In the genomic region with DNA sequence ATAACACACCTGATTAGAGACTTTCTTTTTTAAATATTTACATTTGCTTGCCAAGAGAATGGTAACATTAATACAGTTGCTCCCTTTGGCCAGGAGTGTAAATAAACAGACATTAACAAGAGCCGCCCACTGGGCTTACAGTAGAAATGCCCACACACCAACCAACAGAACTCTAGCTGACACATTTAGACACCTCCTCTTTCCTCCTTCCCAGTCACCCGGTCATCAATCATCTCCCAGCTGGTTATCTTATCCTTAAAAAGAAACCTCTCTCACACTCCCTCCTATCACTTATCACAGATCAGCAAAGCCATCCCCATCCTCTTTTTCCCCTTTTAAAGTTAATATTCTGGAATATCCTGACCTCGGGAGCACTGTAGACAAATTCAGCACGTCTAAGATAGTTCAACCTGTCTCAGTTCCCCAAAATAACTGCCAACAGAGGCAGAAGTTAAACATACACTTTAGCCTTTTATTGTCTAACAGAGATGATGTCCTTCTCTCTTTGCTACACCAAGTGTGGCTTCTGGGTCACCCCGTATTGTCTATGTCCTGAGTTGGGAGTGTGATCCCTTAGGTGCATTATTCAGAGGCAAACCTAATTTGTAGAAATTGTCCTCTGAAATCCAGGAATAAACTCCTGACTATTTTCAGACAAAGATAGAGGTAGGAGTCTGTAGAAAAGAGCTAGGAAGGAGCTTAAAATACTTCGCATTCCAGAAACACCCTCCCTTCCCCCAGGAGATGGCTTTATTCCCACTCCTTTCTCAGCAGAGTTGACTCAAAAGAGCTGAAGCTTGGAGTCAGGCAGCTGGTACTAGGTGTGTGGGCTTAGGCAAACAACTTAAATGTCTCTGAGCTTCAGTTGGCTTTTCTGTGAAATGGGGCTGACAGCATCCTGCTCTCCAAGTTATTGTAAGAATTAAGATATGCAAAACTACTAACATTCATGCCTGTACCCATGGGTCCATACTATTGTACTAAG, we compare ENCODE assay signal across 2 cellular contexts.
TF ChIP-seq lines count a peak whose summit lies in the region.

No MANE protein-coding gene starts in this region.

TF ChIP-seq in GM12878, 131 proteins besides CTCF, POLR2A, EP300 and RAD21:
- peak; percentile 54; the same call in 1 of the 2 replicates for TF ChIP-seq ATF7 (IDR thresholded peaks at IDR 0.05; ENCODE audit: low read depth)
- TF ChIP-seq ZNF622 (IDR thresholded peaks at IDR 0.05), result no peak
- no peak for TF ChIP-seq POU2F2 (IDR thresholded peaks at IDR 0.05; ENCODE audit: borderline replicate concordance, low read depth, low read length)
- TF ChIP-seq, protein P1, sequence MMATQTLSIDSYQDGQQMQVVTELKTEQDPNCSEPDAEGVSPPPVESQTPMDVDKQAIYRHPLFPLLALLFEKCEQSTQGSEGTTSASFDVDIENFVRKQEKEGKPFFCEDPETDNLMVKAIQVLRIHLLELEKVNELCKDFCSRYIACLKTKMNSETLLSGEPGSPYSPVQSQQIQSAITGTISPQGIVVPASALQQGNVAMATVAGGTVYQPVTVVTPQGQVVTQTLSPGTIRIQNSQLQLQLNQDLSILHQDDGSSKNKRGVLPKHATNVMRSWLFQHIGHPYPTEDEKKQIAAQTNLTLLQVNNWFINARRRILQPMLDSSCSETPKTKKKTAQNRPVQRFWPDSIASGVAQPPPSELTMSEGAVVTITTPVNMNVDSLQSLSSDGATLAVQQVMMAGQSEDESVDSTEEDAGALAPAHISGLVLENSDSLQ (IDR thresholded peaks at IDR 0.05), result peak; percentile 85
- no peak for TF ChIP-seq BHLHE40 (IDR thresholded peaks at IDR 0.05; ENCODE audit: borderline replicate concordance in 1 of 2, low read depth in 2 of 2, low read length in 1 of 2)
- peak; percentile 62; the same call in 1 of the 2 replicates for TF ChIP-seq DPF2 (IDR thresholded peaks at IDR 0.05)
- peak; percentile 68 for TF ChIP-seq NBN (IDR thresholded peaks at IDR 0.05)
- 0 out of 2 replicates have a peak, but pooled peaks have one; percentile 40 for TF ChIP-seq MYB (IDR thresholded peaks at IDR 0.05; ENCODE audit: borderline replicate concordance, low read depth, low read length)
- 0 out of 2 replicates have a peak, but pooled peaks have one; percentile 59 for TF ChIP-seq MTA2 (IDR thresholded peaks at IDR 0.05; ENCODE audit: low read depth)
- peak; percentile 73 for TF ChIP-seq SPI1 (IDR thresholded peaks at IDR 0.05; ENCODE audit: borderline replicate concordance, insufficient read depth, low read depth, low read length)
- peak; percentile 52; the same call in 1 of the 2 replicates for TF ChIP-seq MLLT1 (IDR thresholded peaks at IDR 0.05)
- TF ChIP-seq, protein P2, sequence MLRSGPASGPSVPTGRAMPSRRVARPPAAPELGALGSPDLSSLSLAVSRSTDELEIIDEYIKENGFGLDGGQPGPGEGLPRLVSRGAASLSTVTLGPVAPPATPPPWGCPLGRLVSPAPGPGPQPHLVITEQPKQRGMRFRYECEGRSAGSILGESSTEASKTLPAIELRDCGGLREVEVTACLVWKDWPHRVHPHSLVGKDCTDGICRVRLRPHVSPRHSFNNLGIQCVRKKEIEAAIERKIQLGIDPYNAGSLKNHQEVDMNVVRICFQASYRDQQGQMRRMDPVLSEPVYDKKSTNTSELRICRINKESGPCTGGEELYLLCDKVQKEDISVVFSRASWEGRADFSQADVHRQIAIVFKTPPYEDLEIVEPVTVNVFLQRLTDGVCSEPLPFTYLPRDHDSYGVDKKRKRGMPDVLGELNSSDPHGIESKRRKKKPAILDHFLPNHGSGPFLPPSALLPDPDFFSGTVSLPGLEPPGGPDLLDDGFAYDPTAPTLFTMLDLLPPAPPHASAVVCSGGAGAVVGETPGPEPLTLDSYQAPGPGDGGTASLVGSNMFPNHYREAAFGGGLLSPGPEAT (IDR thresholded peaks at IDR 0.05; ENCODE audit: low read depth), result peak; percentile 84
- no peak for TF ChIP-seq SIX5 (IDR thresholded peaks at IDR 0.05; ENCODE audit: low read depth, low read length, severe bottlenecking)
- TF ChIP-seq GABPA (IDR thresholded peaks at IDR 0.05; ENCODE audit: low read depth), result no peak
- no peak for TF ChIP-seq PML (IDR thresholded peaks at IDR 0.05; ENCODE audit: low read length)
- TF ChIP-seq, protein P3, sequence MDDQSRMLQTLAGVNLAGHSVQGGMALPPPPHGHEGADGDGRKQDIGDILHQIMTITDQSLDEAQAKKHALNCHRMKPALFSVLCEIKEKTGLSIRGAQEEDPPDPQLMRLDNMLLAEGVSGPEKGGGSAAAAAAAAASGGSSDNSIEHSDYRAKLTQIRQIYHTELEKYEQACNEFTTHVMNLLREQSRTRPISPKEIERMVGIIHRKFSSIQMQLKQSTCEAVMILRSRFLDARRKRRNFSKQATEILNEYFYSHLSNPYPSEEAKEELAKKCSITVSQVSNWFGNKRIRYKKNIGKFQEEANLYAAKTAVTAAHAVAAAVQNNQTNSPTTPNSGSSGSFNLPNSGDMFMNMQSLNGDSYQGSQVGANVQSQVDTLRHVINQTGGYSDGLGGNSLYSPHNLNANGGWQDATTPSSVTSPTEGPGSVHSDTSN (IDR thresholded peaks at IDR 0.05; ENCODE audit: insufficient replicate concordance, low read depth, low read length), result peak; percentile 44
- peak; percentile 49 for TF ChIP-seq MEF2B (IDR thresholded peaks at IDR 0.05; ENCODE audit: partially characterized antibody, poor library complexity, severe bottlenecking)
- TF ChIP-seq IKZF2 (IDR thresholded peaks at IDR 0.05), result peak; percentile 83 to 84
- no peak for TF ChIP-seq TBL1XR1 (IDR thresholded peaks at IDR 0.05; ENCODE audit: low read depth, low read length)
- TF ChIP-seq IKZF1 (conservative IDR thresholded peaks at IDR 0.05), result peak; percentile 84
- peak; percentile 49; the same call in 1 of the 2 replicates for TF ChIP-seq HDGF (IDR thresholded peaks at IDR 0.05)
TF ChIP-seq in GM12878: peak in this region for 14.

TF ChIP-seq in liver, 16 proteins besides CTCF, POLR2A, EP300 and RAD21:
- TF ChIP-seq HNF4A (conservative IDR thresholded peaks at IDR 0.05), result no peak
- TF ChIP-seq FOXA2 (IDR thresholded peaks at IDR 0.05), result no peak
- no peak for TF ChIP-seq RXRA (IDR thresholded peaks at IDR 0.05)
